18 cellular contexts compared by ENCODE assay signal in the genomic region with DNA sequence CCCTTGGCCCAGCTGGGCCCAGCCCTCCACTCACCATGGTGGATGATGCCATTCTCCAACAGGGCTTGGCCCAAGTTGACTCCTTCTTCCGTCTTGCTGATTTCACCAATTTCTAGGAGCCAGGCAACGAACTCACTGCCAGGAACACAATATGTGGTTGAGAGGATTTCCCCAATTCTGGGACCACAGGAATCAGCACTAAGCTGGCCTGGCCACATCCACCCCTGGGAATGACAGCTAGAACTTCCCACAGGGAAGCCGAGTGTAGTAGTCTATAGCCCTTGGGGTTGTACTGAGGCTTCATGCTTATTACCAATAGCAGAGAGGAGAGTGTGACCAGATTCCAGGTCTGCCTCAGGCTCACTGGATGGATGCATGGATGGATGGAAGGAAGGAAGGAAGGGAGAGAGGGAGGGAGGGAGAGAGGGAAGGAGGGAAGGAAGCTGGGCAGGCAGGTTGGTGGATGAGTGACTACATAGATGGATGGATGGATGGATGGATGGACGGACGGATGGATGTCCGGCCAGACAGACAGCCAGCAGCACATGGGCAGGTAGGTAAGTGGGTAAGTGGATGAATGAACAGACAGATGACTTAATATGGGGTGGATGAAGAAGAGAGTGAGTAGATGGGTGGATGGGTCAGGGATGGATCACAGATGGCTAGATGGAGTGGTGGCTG.
A peak's percentile ranks its signal among the peaks of the same experiment; 100 is the strongest.
DNase-seq lines count a peak whose midpoint lies in the region; ATAC-seq and TF ChIP-seq lines count a peak whose summit lies in the region.
"Had no signal": no experiment of that assay in that cellular context is flagged by ENCODE, and none has a peak within 500 bp of the region (broad histone marks: within the 10 kb centered on the region; RNA-seq: fewer than 3 reads in every experiment).

No MANE protein-coding gene starts in this region.

- H3K36me3 ChIP-seq in osteoblast (ENCODE audit: insufficient read depth, low read length): peaks cover 3% of the 10 kb centered on the region

- no peaks in the 10 kb centered on the region for H3K9me3 ChIP-seq in H9 (ENCODE audit: control insufficient read depth, low read depth, low read length)
- H3K9me3 ChIP-seq in osteoblast (ENCODE audit: low read depth, low read length): no peaks in the 10 kb centered on the region
- H3K9me3 ChIP-seq: A549, Peyer's patch had no signal

- H3K27me3 ChIP-seq in H9 (ENCODE audit: insufficient read depth, low read length): no peaks in the 10 kb centered on the region
- H3K27me3 ChIP-seq in dorsolateral prefrontal cortex: no peaks in the 10 kb centered on the region
- H3K27me3 ChIP-seq in osteoblast (ENCODE audit: insufficient read depth, low read length): no peaks in the 10 kb centered on the region
- H3K27me3 ChIP-seq: Peyer's patch had no signal

- H2BK5ac ChIP-seq in H9 (ENCODE audit: insufficient read length, low read length): no peak overlapping the region

- CTCF ChIA-PET in activated CD4-positive, alpha-beta T cell treated with anti-CD3 and anti-CD28 coated beads, Interleukin-2, amount 10 ng/mL, durations not matched to agents 7 days and 5 days (lab: Charles Lee): interaction anchor here (1.6 kb wide), 1 partner anchor 24 kb away, joined by 4 read pairs; no protein-coding TSS in a partner anchor

- no peak overlapping the region for H2BK15ac ChIP-seq in H9 (ENCODE audit: low read depth, low read length)

- H3K4me3 Mint-ChIP-seq in H9: no peak overlapping the region
- H3K4me3 Mint-ChIP-seq in activated CD4-positive, alpha-beta T cell treated with anti-CD3 and anti-CD28 coated beads, Interleukin-2, amount 10 ng/mL, durations not matched to agents 7 days and 5 days: no peak overlapping the region

- H3K27me3 Mint-ChIP-seq in H9 (ENCODE audit: low read depth): peaks cover 2% of the 10 kb centered on the region; the same call in 1 of the 2 replicates
- no peaks in the 10 kb centered on the region for H3K27me3 Mint-ChIP-seq in activated CD4-positive, alpha-beta T cell treated with anti-CD3 and anti-CD28 coated beads, Interleukin-2, amount 10 ng/mL, durations not matched to agents 7 days and 5 days

- no peaks in the 10 kb centered on the region for H3K23me2 ChIP-seq in H9 (ENCODE audit: insufficient read length, low read depth, low read length, poor library complexity, severe bottlenecking)

- no peaks in the 10 kb centered on the region; a peak in 1 of 7 replicates for H3K36me3 Mint-ChIP-seq in H9 (ENCODE audit: insufficient read depth in 1 of 3, low read depth in 3 of 3)
- H3K36me3 Mint-ChIP-seq in activated CD4-positive, alpha-beta T cell treated with anti-CD3 and anti-CD28 coated beads, Interleukin-2, amount 10 ng/mL, durations not matched to agents 7 days and 5 days (ENCODE audit: low read depth): peaks cover 25% of the 10 kb centered on the region

- no peaks in the 10 kb centered on the region for H3K79me1 ChIP-seq in H9 (ENCODE audit: insufficient read depth, low read depth, low read length, poor library complexity, severe bottlenecking)

- TF ChIP-seq CTCF in H9 (conservative IDR thresholded peaks at IDR 0.05): no peak
- no peak for TF ChIP-seq CTCF in VCaP (conservative IDR thresholded peaks at IDR 0.05)
- no peak for TF ChIP-seq CTCF in dorsolateral prefrontal cortex (IDR thresholded peaks at IDR 0.05 in 54 of 56, conservative IDR thresholded peaks at IDR 0.05 in 2 of 56; ENCODE audit: low read depth in 1 of 56, partially characterized antibody in 56 of 56)
- TF ChIP-seq CTCF in osteoblast (IDR thresholded peaks at IDR 0.05; ENCODE audit: extremely low read depth, low read depth, low read length): no peak

- no peak overlapping the region for H3K9ac ChIP-seq in H9 (ENCODE audit: extremely low read depth, insufficient read length, low read length)

- H3K79me2 ChIP-seq in H9 (ENCODE audit: insufficient read depth, low read length) (no peaks in the 10 kb centered on the region), osteoblast (ENCODE audit: insufficient read depth, low read length) (no peaks in the 10 kb centered on the region)

- intact Hi-C loops in dorsolateral prefrontal cortex (cut with DNase I): no loop called here
- intact Hi-C loops in left colon (cut with DNase I, micrococcal nuclease): no loop called here

- no peak overlapping the region for H3K14ac ChIP-seq in H9 (ENCODE audit: insufficient read depth, low read length)

- POLR2A ChIA-PET in activated CD4-positive, alpha-beta T cell treated with anti-CD3 and anti-CD28 coated beads, Interleukin-2, amount 10 ng/mL, durations not matched to agents 7 days and 5 days (lab: Charles Lee): interaction anchor here (0.6 kb wide), 1 partner anchor 35 kb away, joined by 7 read pairs; no protein-coding TSS in a partner anchor

- H4K8ac ChIP-seq in H9 (replicated peaks; ENCODE audit: insufficient read length, low read depth, low read length): no peak overlapping the region

- no peak overlapping the region for H3K27ac Mint-ChIP-seq in H9
- no peak overlapping the region for H3K27ac Mint-ChIP-seq in activated CD4-positive, alpha-beta T cell treated with anti-CD3 and anti-CD28 coated beads, Interleukin-2, amount 10 ng/mL, durations not matched to agents 7 days and 5 days

- no peak overlapping the region for H3T11ph ChIP-seq in H9 (ENCODE audit: low read length)

- DNase-seq in H9 (no peak), dorsolateral prefrontal cortex (no peak), osteoblast (ENCODE audit: insufficient read length, low spot score, missing footprints) (peak; percentile 21), left colon (no peak)
- DNase-seq in activated CD4-positive, alpha-beta T cell treated with anti-CD3 and anti-CD28 coated beads, Interleukin-2, amount 10 ng/mL, durations not matched to agents 7 days and 5 days: no peak
- DNase-seq: AML-193, DMS53, NCI-H1417, NCI-H2029, NCI-H2171 treated with DMSO at 0.1 percent for 48 hours, NCI-H510A, NCI-H82, Peyer's patch, SHP77 had no signal

- H3K4me1 ChIP-seq in H9 (ENCODE audit: insufficient read depth, low read length) (peaks cover 6% of the 10 kb centered on the region; the same call in 1 of the 2 replicates), osteoblast (ENCODE audit: insufficient read depth, low read length) (peaks cover 34% of the 10 kb centered on the region)

- no peaks in the 10 kb centered on the region for H3K9me3 Mint-ChIP-seq in H9
- H3K9me3 Mint-ChIP-seq in activated CD4-positive, alpha-beta T cell treated with anti-CD3 and anti-CD28 coated beads, Interleukin-2, amount 10 ng/mL, durations not matched to agents 7 days and 5 days: no peaks in the 10 kb centered on the region

- H4K91ac ChIP-seq in H9 (ENCODE audit: insufficient read length, low read depth, low read length): peak overlapping the region; percentile 25

- WGBS in H9 (ENCODE audit: extremely low coverage, insufficient read length, low lambda C conversion rate): no CpG with 5 or more reads among the region's 6 CpGs

- H3K27ac ChIP-seq in H9 (ENCODE audit: insufficient read length, low read depth, low read length): no peak overlapping the region
- H3K27ac ChIP-seq in VCaP: peak overlapping the region; percentile 91
- H3K27ac ChIP-seq in dorsolateral prefrontal cortex: peak overlapping the region in 33 of 59 donors; percentile 9 to 87 (median 77)
- no peak overlapping the region for H3K27ac ChIP-seq in osteoblast (ENCODE audit: low read depth, low read length)
- H3K27ac ChIP-seq: A549 had no signal

- no peak overlapping the region for H4K5ac ChIP-seq in H9 (ENCODE audit: insufficient read length, low read depth, low read length)

- H2AK5ac ChIP-seq in H9 (ENCODE audit: insufficient read length, low read length): no peak overlapping the region

- H2AFZ ChIP-seq in H9 (ENCODE audit: low read length) (no peak overlapping the region), osteoblast (ENCODE audit: low read length) (no peak overlapping the region)

- H3K4ac ChIP-seq in H9 (ENCODE audit: low read depth, low read length): peak overlapping the region; percentile 16; the same call in 1 of the 2 replicates

- no peak overlapping the region for H3K4me2 ChIP-seq in H9 (ENCODE audit: insufficient read depth, insufficient read length, low read length)
- no peak overlapping the region for H3K4me2 ChIP-seq in osteoblast (ENCODE audit: insufficient read depth, low read length)
- H3K4me2 ChIP-seq: A549 had no signal

- H3K18ac ChIP-seq in H9 (ENCODE audit: insufficient read length, low read depth, low read length): no peak overlapping the region

- H2BK120ac ChIP-seq in H9 (ENCODE audit: low read depth, low read length, poor library complexity, severe bottlenecking): no peak overlapping the region

- H2BK20ac ChIP-seq in H9 (ENCODE audit: low read depth, low read length, poor library complexity, severe bottlenecking): no peak overlapping the region

- ATAC-seq in HG03342 (IDR thresholded peaks at IDR 0.05; ENCODE audit: unreplicated experiment): no peak
- ATAC-seq in HG02588 (IDR thresholded peaks at IDR 0.05; ENCODE audit: unreplicated experiment): no peak
- no peak for ATAC-seq in left colon
- ATAC-seq: A549 had no signal

- H4K20me1 ChIP-seq in H9 (ENCODE audit: control insufficient read depth, insufficient read depth, insufficient read length) (no peaks in the 10 kb centered on the region), osteoblast (ENCODE audit: insufficient read depth, low read length) (no peaks in the 10 kb centered on the region)

- H3K4me3 ChIP-seq in dorsolateral prefrontal cortex: no peak overlapping the region
- H3K4me3 ChIP-seq in osteoblast (ENCODE audit: insufficient read depth, low read length): no peak overlapping the region
- H3K4me3 ChIP-seq: A549, Peyer's patch had no signal

- peaks cover 11 to 20% of the 10 kb centered on the region in 2 experiments for H3K4me1 Mint-ChIP-seq in H9
- H3K4me1 Mint-ChIP-seq in activated CD4-positive, alpha-beta T cell treated with anti-CD3 and anti-CD28 coated beads, Interleukin-2, amount 10 ng/mL, durations not matched to agents 7 days and 5 days: peaks cover 13% of the 10 kb centered on the region

- H3K23ac ChIP-seq in H9 (ENCODE audit: insufficient read length, low read depth, low read length): no peak overlapping the region

- H3K56ac ChIP-seq in H9 (ENCODE audit: insufficient read length, low read depth, low read length): no peak overlapping the region

- no peak overlapping the region for H2BK12ac ChIP-seq in H9 (ENCODE audit: insufficient read length, low read depth, low read length)

Comparison
In these comparisons a context has a peak if more than half of its experiments do, and no peak if none do; other contexts are left out.
1. H3K27ac ChIP-seq: peak in VCaP (single experiment) and dorsolateral prefrontal cortex (33 of 59); none in H9 (single experiment) and osteoblast (single experiment).